Comparison of ENCODE assay signal across 17 cellular contexts in the genomic region with DNA sequence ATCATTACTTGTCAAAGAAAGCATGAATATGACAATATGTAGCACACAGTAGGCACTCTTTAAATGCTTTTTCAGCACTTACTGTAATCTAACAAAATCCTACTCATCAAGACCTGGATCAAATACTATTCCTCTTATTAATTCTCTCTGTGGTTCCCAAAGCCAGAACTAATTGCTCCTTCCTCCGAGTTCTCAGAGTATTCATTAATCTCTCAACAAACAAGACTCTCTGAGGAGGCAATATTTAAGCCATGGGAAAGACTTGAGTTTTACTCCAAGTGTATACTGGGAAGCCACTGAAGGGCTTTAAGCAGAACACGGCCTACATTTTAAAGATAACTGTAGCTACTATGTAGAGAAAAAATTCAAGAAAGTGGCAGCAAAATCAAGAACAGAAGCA.
A peak's percentile ranks its signal among the peaks of the same experiment; 100 is the strongest.
DNase-seq lines count a peak whose midpoint lies in the region; ATAC-seq and TF ChIP-seq lines count a peak whose summit lies in the region.
"Had no signal": no experiment of that assay in that cellular context is flagged by ENCODE, and none has a peak within 500 bp of the region (broad histone marks: within the 10 kb centered on the region; RNA-seq: fewer than 3 reads in every experiment).

No MANE protein-coding gene starts in this region.

- peaks cover 14% of the 10 kb centered on the region; the same call in 1 of the 2 replicates for H4K20me1 ChIP-seq in GM23248 (ENCODE audit: insufficient read depth)

- no peaks in the 10 kb centered on the region for H3K9me3 ChIP-seq in GM23248 (ENCODE audit: low read depth)
- H3K9me3 ChIP-seq: BLaER1 treated with 17β-estradiol and CSF1 and Interleukin-3, amounts not matched to agents 10 nM and 100 nM had no signal

- no peak for ATAC-seq in GM19397 (IDR thresholded peaks at IDR 0.05; ENCODE audit: unreplicated experiment)
- ATAC-seq: CD8-positive, alpha-beta T cell; HCT116 had no signal

- H3K27ac Mint-ChIP-seq in mesothelial cell of epicardium = no peak overlapping the region
- H3K27ac Mint-ChIP-seq: CD8-positive, alpha-beta T cell had no signal

- H3F3A ChIP-seq in GM23248 (ENCODE audit: insufficient read depth) = peaks cover 12% of the 10 kb centered on the region

- H3K4me3 ChIP-seq in GM23248 (no peak overlapping the region), retinal pigment epithelial cell (ENCODE audit: low read length) (no peak overlapping the region)
- H3K4me3 ChIP-seq: BLaER1 treated with 17β-estradiol and CSF1 and Interleukin-3, amounts not matched to agents 10 nM and 100 nM had no signal

- in situ Hi-C loops in GM23248 (cut with MboI) = no loop called here

- H3K36me3 Mint-ChIP-seq in mesothelial cell of epicardium = no peaks in the 10 kb centered on the region
- H3K36me3 Mint-ChIP-seq: CD8-positive, alpha-beta T cell had no signal

- H3K9ac ChIP-seq in GM23248 = no peak overlapping the region
- H3K9ac ChIP-seq: BLaER1 treated with 17β-estradiol and CSF1 and Interleukin-3, amounts not matched to agents 10 nM and 100 nM had no signal

- DNase-seq in GM23248 (no peak), amniotic epithelial cell (ENCODE audit: low read depth) (peak; percentile 27), kidney tubule cell (ENCODE audit: low spot score) (peak; percentile 11), retinal pigment epithelial cell (ENCODE audit: low read depth) (peak; percentile 4), mesothelial cell of epicardium (ENCODE audit: low spot score in 2 of 2, unreplicated experiment in 2 of 2) (no peak), KG1 (lab: John Stamatoyannopoulos, UW) (no peak)
- DNase-seq: CD8-positive, alpha-beta T cell; DND-41; NCI-H187; NCI-H2107; NCI-H510A; NCI-H748 treated with DMSO at 0.1 percent for 48 hours; RPMI8226; SHP77 treated with DMSO at 0.1 percent for 48 hours had no signal

- H3K36me3 ChIP-seq in GM23248 (ENCODE audit: low read depth) = no peaks in the 10 kb centered on the region

- H3K4me3 Mint-ChIP-seq in mesothelial cell of epicardium = no peak overlapping the region
- H3K4me3 Mint-ChIP-seq: CD8-positive, alpha-beta T cell had no signal

- H3K27ac ChIP-seq in GM23248 = peak overlapping the region; percentile 22; the same call in 1 of the 2 replicates
- H3K27ac ChIP-seq: BLaER1 treated with 17β-estradiol and CSF1 and Interleukin-3, amounts not matched to agents 10 nM and 100 nM had no signal

- TF ChIP-seq CTCF in retinal pigment epithelial cell (conservative IDR thresholded peaks at IDR 0.05; ENCODE audit: low read depth, low read length) (no peak), mesothelial cell of epicardium (IDR thresholded peaks at IDR 0.05; ENCODE audit: unreplicated experiment) (no peak)

- no peaks in the 10 kb centered on the region for H3K9me2 ChIP-seq in GM23248 (ENCODE audit: insufficient read depth)

- peaks cover 22% of the 10 kb centered on the region for H3K4me1 Mint-ChIP-seq in mesothelial cell of epicardium

- WGBS in GM23248 (ENCODE audit: low coverage in 1 of 2, low lambda C conversion rate in 2 of 2, missing lambda C conversion rate in 2 of 2), 2 experiments = 92 to 97% methylated on average over 2 of the region's 2 CpGs

- H3K9me3 Mint-ChIP-seq in mesothelial cell of epicardium = no peaks in the 10 kb centered on the region
- H3K9me3 Mint-ChIP-seq: CD8-positive, alpha-beta T cell had no signal

- peaks cover 44% of the 10 kb centered on the region for H3K4me1 ChIP-seq in GM23248 (ENCODE audit: insufficient read depth)

- H3K27me3 ChIP-seq in GM23248 (replicated peaks; ENCODE audit: insufficient read depth) = no peaks in the 10 kb centered on the region
- H3K27me3 ChIP-seq: BLaER1 treated with 17β-estradiol and CSF1 and Interleukin-3, amounts not matched to agents 10 nM and 100 nM had no signal

- H3K4me2 ChIP-seq in GM23248 (ENCODE audit: unreplicated experiment) = no peak overlapping the region
- H3K4me2 ChIP-seq: BLaER1 treated with 17β-estradiol and CSF1 and Interleukin-3, amounts not matched to agents 10 nM and 100 nM had no signal

- peaks cover 97% of the 10 kb centered on the region for H3K79me2 ChIP-seq in GM23248 (ENCODE audit: insufficient read depth)

- H3K27me3 Mint-ChIP-seq in mesothelial cell of epicardium (ENCODE audit: low read depth) = no peaks in the 10 kb centered on the region

- H2AFZ ChIP-seq in GM23248 = no peak overlapping the region

Comparison
In these comparisons a context has a peak if more than half of its experiments do, and no peak if none do; other contexts are left out.
1. DNase-seq: peak in amniotic epithelial cell (single experiment), kidney tubule cell (single experiment) and retinal pigment epithelial cell (single experiment); none in GM23248 (single experiment), mesothelial cell of epicardium (0 of 2) and KG1 (single experiment).